Comparison of ENCODE assay signal across 8 cellular contexts in genomic region chr6:156167289-156168076, GRCh38.
DNase-seq lines count a peak whose midpoint lies in the region; ATAC-seq and TF ChIP-seq lines count a peak whose summit lies in the region.

No MANE protein-coding gene starts in this region.

- no peak for TF ChIP-seq POLR2A in esophagus muscularis mucosa (IDR thresholded peaks at IDR 0.05; ENCODE audit: low read depth)

- no peak for TF ChIP-seq CTCF in esophagus muscularis mucosa (IDR thresholded peaks at IDR 0.05)

- no peak overlapping the region for H3K4ac ChIP-seq in neuronal stem cell (ENCODE audit: low read length)

- H3K36me3 ChIP-seq in BLaER1 (no peaks in the 10 kb centered on the region), esophagus muscularis mucosa (no peaks in the 10 kb centered on the region), neuronal stem cell (replicated peaks in 1 of 2; ENCODE audit: control insufficient read depth in 2 of 2, insufficient read depth in 2 of 2, low read length in 2 of 2) (no peaks in the 10 kb centered on the region)

- DNase-seq in esophagus muscularis mucosa (ENCODE audit: extremely low spot score) (no peak), neuronal stem cell (ENCODE audit: low spot score) (no peak), pons (ENCODE audit: low spot score) (no peak), OCI-M1 (lab: John Stamatoyannopoulos, UW) (no peak)
- DNase-seq in activated CD8-positive, alpha-beta memory T cell treated with anti-CD3 and anti-CD28 coated beads, Interleukin-2, amount 10 ng/mL, durations not matched to agents 7 days and 5 days, result no peak
- no peak for DNase-seq in stimulated activated CD4-positive, alpha-beta T cell treated with anti-CD3 and anti-CD28 coated beads, Interleukin-2, amount 100 ng/mL, for 24 hours

- peak overlapping the region; percentile 84 for H3K27ac ChIP-seq in BLaER1
- H3K27ac ChIP-seq in esophagus muscularis mucosa (replicated peaks in 1 of 4), result peak overlapping the region; percentile 74 to 81 (median 77)
- H3K27ac ChIP-seq in neuronal stem cell (replicated peaks; ENCODE audit: low read length), result no peak overlapping the region

- no peaks in the 10 kb centered on the region for H3K9me3 Mint-ChIP-seq in T-helper 1 cell treated with Interleukin-12 subunit alpha and Interleukin-12 subunit beta and Interleukin-4 antibody, amounts not matched to agents 30 μg/mL and 1 μg/mL, for 36 hours
- H3K9me3 Mint-ChIP-seq in activated CD8-positive, alpha-beta memory T cell treated with anti-CD3 and anti-CD28 coated beads, Interleukin-2, amount 10 ng/mL, durations not matched to agents 7 days and 5 days (ENCODE audit: low read depth), result peaks cover 1% of the 10 kb centered on the region

- H3K79me1 ChIP-seq in neuronal stem cell (ENCODE audit: low read depth, low read length), result no peaks in the 10 kb centered on the region

- no peaks in the 10 kb centered on the region for H4K20me1 ChIP-seq in BLaER1

- no peak for TF ChIP-seq EP300 in esophagus muscularis mucosa (IDR thresholded peaks at IDR 0.05)

- WGBS in esophagus muscularis mucosa, result 10% methylated on average over 8 of the region's 11 CpGs
- WGBS in neuronal stem cell (ENCODE audit: extremely low coverage in 2 of 2, insufficient read length in 2 of 2, insufficient replicate concordance in 1 of 2), 2 donors, result no CpG with 5 or more reads among the region's 11 CpGs

- H3K4me1 ChIP-seq in BLaER1 (peaks cover 57% of the 10 kb centered on the region), esophagus muscularis mucosa (peaks cover 11 to 38% (median 36%) of the 10 kb centered on the region in 4 donors), neuronal stem cell (ENCODE audit: control insufficient read depth in 2 of 2, insufficient read depth in 1 of 2, low read depth in 1 of 2, low read length in 2 of 2) (peaks cover 0 to 8% of the 10 kb centered on the region in 2 donors)

- no peak overlapping the region for H2BK12ac ChIP-seq in neuronal stem cell (ENCODE audit: low read length)

- no peak overlapping the region for H2AFZ ChIP-seq in neuronal stem cell (ENCODE audit: low read length)

- H2AK5ac ChIP-seq in neuronal stem cell (ENCODE audit: low read depth, low read length), result no peak overlapping the region

- no peak overlapping the region for H2BK5ac ChIP-seq in neuronal stem cell (ENCODE audit: low read length)

- CTCF ChIA-PET in activated CD8-positive, alpha-beta memory T cell treated with anti-CD3 and anti-CD28 coated beads, Interleukin-2, amount 10 ng/mL, durations not matched to agents 7 days and 5 days (lab: Charles Lee), result no interaction called here

- peak overlapping the region; percentile 11 for H2BK15ac ChIP-seq in neuronal stem cell (ENCODE audit: low read length)

- peaks cover 3% of the 10 kb centered on the region for H3K27me3 Mint-ChIP-seq in T-helper 1 cell treated with Interleukin-12 subunit alpha and Interleukin-12 subunit beta and Interleukin-4 antibody, amounts not matched to agents 30 μg/mL and 1 μg/mL, for 36 hours (ENCODE audit: low read depth)
- H3K27me3 Mint-ChIP-seq in activated CD8-positive, alpha-beta memory T cell treated with anti-CD3 and anti-CD28 coated beads, Interleukin-2, amount 10 ng/mL, durations not matched to agents 7 days and 5 days, result peaks cover 2% of the 10 kb centered on the region

- no peaks in the 10 kb centered on the region for H3K36me3 Mint-ChIP-seq in T-helper 1 cell treated with Interleukin-12 subunit alpha and Interleukin-12 subunit beta and Interleukin-4 antibody, amounts not matched to agents 30 μg/mL and 1 μg/mL, for 36 hours (ENCODE audit: low read depth)
- no peaks in the 10 kb centered on the region for H3K36me3 Mint-ChIP-seq in activated CD8-positive, alpha-beta memory T cell treated with anti-CD3 and anti-CD28 coated beads, Interleukin-2, amount 10 ng/mL, durations not matched to agents 7 days and 5 days

- H3K4me3 Mint-ChIP-seq in T-helper 1 cell treated with Interleukin-12 subunit alpha and Interleukin-12 subunit beta and Interleukin-4 antibody, amounts not matched to agents 30 μg/mL and 1 μg/mL, for 36 hours, result peak overlapping the region; percentile 57
- H3K4me3 Mint-ChIP-seq in activated CD8-positive, alpha-beta memory T cell treated with anti-CD3 and anti-CD28 coated beads, Interleukin-2, amount 10 ng/mL, durations not matched to agents 7 days and 5 days, result no peak overlapping the region

- peak overlapping the region; percentile 61 for H3K18ac ChIP-seq in neuronal stem cell (ENCODE audit: low read length)

- H3K9me3 ChIP-seq in BLaER1, result no peaks in the 10 kb centered on the region
- no peaks in the 10 kb centered on the region for H3K9me3 ChIP-seq in esophagus muscularis mucosa
- H3K9me3 ChIP-seq in neuronal stem cell (replicated peaks in 1 of 2; ENCODE audit: control insufficient read depth in 2 of 2, insufficient read depth in 1 of 2, low read depth in 1 of 2, low read length in 2 of 2), result no peaks in the 10 kb centered on the region

- H3K4me1 Mint-ChIP-seq in T-helper 1 cell treated with Interleukin-12 subunit alpha and Interleukin-12 subunit beta and Interleukin-4 antibody, amounts not matched to agents 30 μg/mL and 1 μg/mL, for 36 hours (ENCODE audit: low read depth), result peaks cover 10% of the 10 kb centered on the region
- H3K4me1 Mint-ChIP-seq in activated CD8-positive, alpha-beta memory T cell treated with anti-CD3 and anti-CD28 coated beads, Interleukin-2, amount 10 ng/mL, durations not matched to agents 7 days and 5 days, result no peaks in the 10 kb centered on the region

- no peak overlapping the region for H4K91ac ChIP-seq in neuronal stem cell (ENCODE audit: low read depth, low read length, poor library complexity)

- H3K4me2 ChIP-seq in BLaER1 (peak overlapping the region; percentile 62), neuronal stem cell (ENCODE audit: insufficient read depth, low read length, poor library complexity, severe bottlenecking) (no peak overlapping the region)

- H2BK120ac ChIP-seq in neuronal stem cell (ENCODE audit: low read depth, low read length), result no peak overlapping the region

- H4K8ac ChIP-seq in neuronal stem cell (ENCODE audit: low read depth, low read length), result no peak overlapping the region

- peak overlapping the region; percentile 12 for H3K14ac ChIP-seq in neuronal stem cell (ENCODE audit: low read length)

- intact Hi-C loops in esophagus muscularis mucosa (cut with DNase I), result no loop called here

- H3K4me3 ChIP-seq in BLaER1, result no peak overlapping the region; the same call in 1 of the 2 replicates
- H3K4me3 ChIP-seq in esophagus muscularis mucosa, result peak overlapping the region; percentile 44 to 56 (median 47)
- no peak overlapping the region for H3K4me3 ChIP-seq in neuronal stem cell (ENCODE audit: low read length in 2 of 2)

- H3K9ac ChIP-seq in BLaER1 (peak overlapping the region; percentile 69), neuronal stem cell (ENCODE audit: low read depth, low read length, poor library complexity) (no peak overlapping the region)

- no peak for ATAC-seq in activated CD8-positive, alpha-beta memory T cell treated with anti-CD3 and anti-CD28 coated beads, Interleukin-2, amount 10 ng/mL, durations not matched to agents 7 days and 5 days

- H3K27ac Mint-ChIP-seq in T-helper 1 cell treated with Interleukin-12 subunit alpha and Interleukin-12 subunit beta and Interleukin-4 antibody, amounts not matched to agents 30 μg/mL and 1 μg/mL, for 36 hours, result no peak overlapping the region
- no peak overlapping the region for H3K27ac Mint-ChIP-seq in activated CD8-positive, alpha-beta memory T cell treated with anti-CD3 and anti-CD28 coated beads, Interleukin-2, amount 10 ng/mL, durations not matched to agents 7 days and 5 days

- no peak overlapping the region for H3K23ac ChIP-seq in neuronal stem cell (ENCODE audit: low read depth, low read length, poor library complexity)

- H3K27me3 ChIP-seq in BLaER1, result no peaks in the 10 kb centered on the region
- no peaks in the 10 kb centered on the region for H3K27me3 ChIP-seq in esophagus muscularis mucosa
- H3K27me3 ChIP-seq in neuronal stem cell (ENCODE audit: control insufficient read depth in 3 of 3, insufficient read depth in 3 of 3, low read depth in 1 of 3, low read length in 3 of 3), result no peaks in the 10 kb centered on the region

Comparison
In these comparisons a context has a peak if more than half of its experiments do, and no peak if none do; other contexts are left out.
1. H3K4me3 ChIP-seq: peak in esophagus muscularis mucosa (4 of 4); none in BLaER1 (single experiment) and neuronal stem cell (0 of 2).